In genomic region chr1:200464784-200465400, GRCh38 we compare ENCODE assay signal across 25 cellular contexts.
"Had no signal": no experiment of that assay in that cellular context is flagged by ENCODE, and none has a peak within 500 bp of the region (broad histone marks: within the 10 kb centered on the region; RNA-seq: fewer than 3 reads in every experiment).

No MANE protein-coding gene starts in this region.

- H3K9me3 Mint-ChIP-seq: activated B cell treated with CpG ODN at 0.5 μM for 24 hours; activated CD4-positive, alpha-beta memory T cell treated with anti-CD3 and anti-CD28 coated beads, Interleukin-2, amount 10 ng/mL, durations not matched to agents 7 days and 5 days; activated CD4-positive, alpha-beta T cell treated with anti-CD3 and anti-CD28 coated beads, Interleukin-2, amount 10 ng/mL, durations not matched to agents 24 days and 14 days; activated naive CD4-positive, alpha-beta T cell treated with anti-CD3 and anti-CD28 coated beads for 36 hours; activated T-helper 17 cell treated with anti-CD3 and anti-CD28 coated beads, Interleukin-2, amount 50 U/mL, for 72 hours; brain; T-helper 1 cell treated with Interleukin-12 subunit alpha and Interleukin-12 subunit beta and Interleukin-4 antibody, amounts not matched to agents 30 μg/mL and 1 μg/mL, for 36 hours had no signal

- H3K27ac ChIP-seq: cardiac muscle cell had no signal

- ATAC-seq: activated T-helper 17 cell treated with anti-CD3 and anti-CD28 coated beads, Interleukin-2, amount 50 U/mL, for 72 hours; Panc1; Right ventricle myocardium inferior had no signal

- H3K4me1 Mint-ChIP-seq: activated B cell treated with CpG ODN at 0.5 μM for 24 hours; activated CD4-positive, alpha-beta memory T cell treated with anti-CD3 and anti-CD28 coated beads, Interleukin-2, amount 10 ng/mL, durations not matched to agents 7 days and 5 days; activated CD4-positive, alpha-beta T cell treated with anti-CD3 and anti-CD28 coated beads, Interleukin-2, amount 10 ng/mL, durations not matched to agents 24 days and 14 days; activated T-helper 17 cell treated with anti-CD3 and anti-CD28 coated beads, Interleukin-2, amount 50 U/mL, for 72 hours had no signal

- FAIRE-seq: astrocyte had no signal

- H3K36me3 Mint-ChIP-seq: activated naive CD8-positive, alpha-beta T cell; brain had no signal

- H3K4me3 Mint-ChIP-seq: activated B cell treated with CpG ODN at 0.5 μM for 24 hours; activated CD4-positive, alpha-beta memory T cell treated with anti-CD3 and anti-CD28 coated beads, Interleukin-2, amount 10 ng/mL, durations not matched to agents 7 days and 5 days; activated CD4-positive, alpha-beta T cell treated with anti-CD3 and anti-CD28 coated beads, Interleukin-2, amount 10 ng/mL, durations not matched to agents 24 days and 14 days; activated naive CD4-positive, alpha-beta T cell treated with anti-CD3 and anti-CD28 coated beads for 36 hours; activated naive CD8-positive, alpha-beta T cell; activated T-helper 17 cell treated with anti-CD3 and anti-CD28 coated beads, Interleukin-2, amount 50 U/mL, for 72 hours; brain; T-helper 1 cell treated with Interleukin-12 subunit alpha and Interleukin-12 subunit beta and Interleukin-4 antibody, amounts not matched to agents 30 μg/mL and 1 μg/mL, for 36 hours had no signal

- H3K27me3 Mint-ChIP-seq: activated B cell treated with CpG ODN at 0.5 μM for 24 hours; activated naive CD8-positive, alpha-beta T cell; activated T-helper 17 cell treated with anti-CD3 and anti-CD28 coated beads, Interleukin-2, amount 50 U/mL, for 72 hours had no signal

- H3K27ac Mint-ChIP-seq: activated B cell treated with CpG ODN at 0.5 μM for 24 hours; activated CD4-positive, alpha-beta memory T cell treated with anti-CD3 and anti-CD28 coated beads, Interleukin-2, amount 10 ng/mL, durations not matched to agents 7 days and 5 days; activated CD4-positive, alpha-beta T cell treated with anti-CD3 and anti-CD28 coated beads, Interleukin-2, amount 10 ng/mL, durations not matched to agents 24 days and 14 days; activated naive CD4-positive, alpha-beta T cell treated with anti-CD3 and anti-CD28 coated beads for 36 hours; activated naive CD8-positive, alpha-beta T cell; activated T-helper 17 cell treated with anti-CD3 and anti-CD28 coated beads, Interleukin-2, amount 50 U/mL, for 72 hours; brain; T-helper 1 cell treated with Interleukin-12 subunit alpha and Interleukin-12 subunit beta and Interleukin-4 antibody, amounts not matched to agents 30 μg/mL and 1 μg/mL, for 36 hours had no signal

- H3K27me3 ChIP-seq: cardiac muscle cell had no signal

- H3K4me3 ChIP-seq: cardiac muscle cell had no signal

- H3K36me3 ChIP-seq: cardiac muscle cell had no signal

- DNase-seq: activated B cell treated with CpG ODN at 0.5 μM for 24 hours; activated CD4-positive, alpha-beta memory T cell treated with anti-CD3 and anti-CD28 coated beads, Interleukin-2, amount 10 ng/mL, durations not matched to agents 7 days and 5 days; activated CD4-positive, alpha-beta T cell treated with anti-CD3 and anti-CD28 coated beads for 1 hour; activated CD4-positive, alpha-beta T cell treated with anti-CD3 and anti-CD28 coated beads, Interleukin-2, amount 10 ng/mL, durations not matched to agents 24 days and 14 days; activated gamma-delta T cell; activated naive CD4-positive, alpha-beta T cell treated with anti-CD3 and anti-CD28 coated beads for 36 hours; activated T-cell treated with anti-CD3 and anti-CD28 coated beads for 4 hours; activated T-cell treated with anti-CD3 and anti-CD28 coated beads, Interleukin-2, amount 50 U/mL, for 48 hours; amygdala; NCI-H1092; NCI-H2029 treated with DMSO at 0.1 percent for 48 hours; NCI-H345; NCI-H510A; NCI-H526 treated with DMSO at 0.1 percent for 48 hours; NK-92 treated with Interleukin-12 subunit alpha and Interleukin-12 subunit beta, amount 100 ng/mL, for 24 hours; OCI-M1; RPMI8226 had no signal
